ENCODE assay signal across 9 cellular contexts in genomic region chr1:32223683-32224082, GRCh38. TPM values are rescaled to one million over a fixed set of nuclear protein-coding genes. Genes with fewer than 3 reads are reported as not detected.
DNase-seq lines count a peak whose midpoint lies in the region; ATAC-seq, FAIRE-seq and TF ChIP-seq lines count a peak whose summit lies in the region.
"Had no signal": no experiment of that assay in that cellular context is flagged by ENCODE, and none has a peak within 500 bp of the region (broad histone marks: within the 10 kb centered on the region; RNA-seq: fewer than 3 reads in every experiment).

No MANE protein-coding gene starts in this region.

- TF ChIP-seq POLR2A in suprapubic skin (IDR thresholded peaks at IDR 0.05) (no peak), GM12892 (IDR thresholded peaks at IDR 0.05; ENCODE audit: low read depth, low read length) (no peak)

- peaks cover 35% of the 10 kb centered on the region for H3K4me1 Mint-ChIP-seq in activated T-cell treated with anti-CD3 and anti-CD28 coated beads, Interleukin-2, amount 50 U/mL, for 4 hours (ENCODE audit: low read depth)
- H3K4me1 Mint-ChIP-seq in activated CD4-positive, alpha-beta memory T cell treated with anti-CD3 and anti-CD28 coated beads for 36 hours (ENCODE audit: low read depth) = peaks cover 38% of the 10 kb centered on the region
- peaks cover 2% of the 10 kb centered on the region for H3K4me1 Mint-ChIP-seq in glutamatergic neuron (ENCODE audit: low read depth, unreplicated experiment)

- WGBS in suprapubic skin = 71% methylated on average over 3 of the region's 3 CpGs

- H3K36me3 ChIP-seq in suprapubic skin = peaks cover 49% of the 10 kb centered on the region

- H3K27ac Mint-ChIP-seq in activated CD4-positive, alpha-beta memory T cell treated with anti-CD3 and anti-CD28 coated beads for 36 hours = peak overlapping the region; percentile 94
- H3K27ac Mint-ChIP-seq in glutamatergic neuron (ENCODE audit: unreplicated experiment) = no peak overlapping the region

- peaks cover 33% of the 10 kb centered on the region for H3K4me1 ChIP-seq in suprapubic skin

- peak overlapping the region; percentile 97 for H3K4me3 Mint-ChIP-seq in activated T-cell treated with anti-CD3 and anti-CD28 coated beads, Interleukin-2, amount 50 U/mL, for 4 hours
- H3K4me3 Mint-ChIP-seq in activated CD4-positive, alpha-beta memory T cell treated with anti-CD3 and anti-CD28 coated beads for 36 hours = peak overlapping the region; percentile 95
- H3K4me3 Mint-ChIP-seq in glutamatergic neuron (ENCODE audit: unreplicated experiment) = peak overlapping the region; percentile 97

- H3K27me3 Mint-ChIP-seq in activated T-cell treated with anti-CD3 and anti-CD28 coated beads, Interleukin-2, amount 50 U/mL, for 4 hours (ENCODE audit: low read depth) = no peaks in the 10 kb centered on the region
- H3K27me3 Mint-ChIP-seq in activated CD4-positive, alpha-beta memory T cell treated with anti-CD3 and anti-CD28 coated beads for 36 hours = no peaks in the 10 kb centered on the region
- peaks cover 2% of the 10 kb centered on the region for H3K27me3 Mint-ChIP-seq in glutamatergic neuron (ENCODE audit: unreplicated experiment)

- POLR2A ChIA-PET in activated CD4-positive, alpha-beta memory T cell treated with anti-CD3 and anti-CD28 coated beads for 36 hours (lab: Charles Lee) = no interaction called here

- peak overlapping the region; percentile 88 for H3K27ac ChIP-seq in suprapubic skin

- intact Hi-C loops in activated CD4-positive, alpha-beta memory T cell treated with anti-CD3 and anti-CD28 coated beads for 36 hours (cut with micrococcal nuclease) = loop anchor here (2.0 kb wide), 5 partner anchors 23 to 171 kb away; partner anchors contain the start of genes BSDC1 and CCDC28B

- ATAC-seq in activated T-cell treated with anti-CD3 and anti-CD28 coated beads, Interleukin-2, amount 50 U/mL, for 4 hours = no peak

- H3K9me3 Mint-ChIP-seq in activated T-cell treated with anti-CD3 and anti-CD28 coated beads, Interleukin-2, amount 50 U/mL, for 4 hours = no peaks in the 10 kb centered on the region
- no peaks in the 10 kb centered on the region for H3K9me3 Mint-ChIP-seq in activated CD4-positive, alpha-beta memory T cell treated with anti-CD3 and anti-CD28 coated beads for 36 hours
- peaks cover 4% of the 10 kb centered on the region for H3K9me3 Mint-ChIP-seq in glutamatergic neuron (ENCODE audit: unreplicated experiment)

- TF ChIP-seq EP300 in suprapubic skin (IDR thresholded peaks at IDR 0.05) = no peak

- no peak for FAIRE-seq in GM12892 (lab: Jason Lieb, UNC)

- H3K36me3 Mint-ChIP-seq in activated T-cell treated with anti-CD3 and anti-CD28 coated beads, Interleukin-2, amount 50 U/mL, for 4 hours (ENCODE audit: insufficient read depth) = peaks cover 30% of the 10 kb centered on the region
- peaks cover 35% of the 10 kb centered on the region for H3K36me3 Mint-ChIP-seq in activated CD4-positive, alpha-beta memory T cell treated with anti-CD3 and anti-CD28 coated beads for 36 hours
- no peaks in the 10 kb centered on the region for H3K36me3 Mint-ChIP-seq in glutamatergic neuron (ENCODE audit: unreplicated experiment)

- no peak for TF ChIP-seq CTCF in glutamatergic neuron (IDR thresholded peaks at IDR 0.05; ENCODE audit: partially characterized antibody, unreplicated experiment)
- TF ChIP-seq CTCF in suprapubic skin (IDR thresholded peaks at IDR 0.05) = no peak

- no peak overlapping the region for H3K4me3 ChIP-seq in suprapubic skin

- H3K9me3 ChIP-seq in suprapubic skin = no peaks in the 10 kb centered on the region

- no peaks in the 10 kb centered on the region for H3K27me3 ChIP-seq in suprapubic skin

- CTCF ChIA-PET in activated CD4-positive, alpha-beta memory T cell treated with anti-CD3 and anti-CD28 coated beads for 36 hours (lab: Charles Lee) = interaction anchor here (1.0 to 5.1 kb wide), 3 partner anchors 17 to 171 kb away, joined by 3 to 31 read pairs (median 6); partner anchors contain the start of genes BSDC1 and FAM167B

- no peak for DNase-seq in activated T-cell treated with anti-CD3 and anti-CD28 coated beads, Interleukin-2, amount 50 U/mL, for 4 hours
- no peak for DNase-seq in activated T-cell treated with anti-CD3 and anti-CD28 coated beads, Interleukin-2, amount 50 U/mL, for 1 hour
- no peak for DNase-seq in activated CD4-positive, alpha-beta memory T cell treated with anti-CD3 and anti-CD28 coated beads for 36 hours
- DNase-seq in glutamatergic neuron (no peak), suprapubic skin (ENCODE audit: low spot score in 2 of 2) (no peak), GM12892 (ENCODE audit: insufficient read length) (no peak), NCI-H146 treated with DMSO at 0.1 percent for 48 hours (lab: John Stamatoyannopoulos, UW; ENCODE audit: unreplicated experiment) (no peak), superior temporal gyrus (ENCODE audit: extremely low spot score) (no peak)

RNA-seq across cellular contexts. Expression of gene EIF3I, which starts 1.5 kb away (rescaled TPM):
- 100 to 1,000 TPM; 404 to 436 (median 434) TPM for total RNA-seq in activated T-cell treated with anti-CD3 and anti-CD28 coated beads, Interleukin-2, amount 50 U/mL, for 4 hours
- 100 to 1,000 TPM; 297 to 299 TPM for total RNA-seq in activated CD4-positive, alpha-beta memory T cell treated with anti-CD3 and anti-CD28 coated beads for 36 hours
- total RNA-seq in glutamatergic neuron (ENCODE audit: unreplicated experiment) (103 TPM), suprapubic skin (100 to 1,000 TPM in 3 of 4 donors, 10 to 100 TPM in 1; 98.8 to 211 (median 178) TPM)
- polyA plus RNA-seq in GM12892 (2012; ENCODE audit: missing spikeins) = 260 TPM

RNA-seq across cellular contexts. Expression of gene TMEM234, which starts 1.5 kb away (rescaled TPM):
- 1 to 10 TPM; 8.0 to 9.2 (median 8.2) TPM for total RNA-seq in activated T-cell treated with anti-CD3 and anti-CD28 coated beads, Interleukin-2, amount 50 U/mL, for 4 hours
- total RNA-seq in activated CD4-positive, alpha-beta memory T cell treated with anti-CD3 and anti-CD28 coated beads for 36 hours = 1 to 10 TPM; 7.8 to 9.9 TPM
- total RNA-seq in glutamatergic neuron (ENCODE audit: unreplicated experiment) (21.8 TPM), suprapubic skin (10 to 100 TPM in 2 of 4 donors, 1 to 10 TPM in 2; 7.7 to 18.7 (median 12.6) TPM)
- polyA plus RNA-seq in GM12892 (2012; ENCODE audit: missing spikeins) = 7.5 TPM

RNA-seq across cellular contexts. Expression of gene DCDC2B, which starts 14.8 kb away (rescaled TPM):
- total RNA-seq in activated T-cell treated with anti-CD3 and anti-CD28 coated beads, Interleukin-2, amount 50 U/mL, for 4 hours = not detected
- not detected for total RNA-seq in activated CD4-positive, alpha-beta memory T cell treated with anti-CD3 and anti-CD28 coated beads for 36 hours
- total RNA-seq in glutamatergic neuron (ENCODE audit: unreplicated experiment) (not detected), suprapubic skin (not detected)
- 0.51 TPM for polyA plus RNA-seq in GM12892 (2012; ENCODE audit: missing spikeins)
- total RNA-seq: NCI-H460 had no signal

RNA-seq across cellular contexts. Expression of gene IQCC, which starts 18.2 kb away (rescaled TPM):
- 1 to 10 TPM; 2.2 to 3.0 (median 2.9) TPM for total RNA-seq in activated T-cell treated with anti-CD3 and anti-CD28 coated beads, Interleukin-2, amount 50 U/mL, for 4 hours
- total RNA-seq in activated CD4-positive, alpha-beta memory T cell treated with anti-CD3 and anti-CD28 coated beads for 36 hours = 1 to 10 TPM; 4.5 to 5.2 TPM
- total RNA-seq in glutamatergic neuron (ENCODE audit: unreplicated experiment) (2.7 TPM), suprapubic skin (1 to 10 TPM; 1.7 to 4.4 (median 3.7) TPM)
- polyA plus RNA-seq in GM12892 (2012; ENCODE audit: missing spikeins) = 4.7 TPM

RNA-seq across cellular contexts. Expression of gene CCDC28B, which starts 23.3 kb away (rescaled TPM):
- total RNA-seq in activated T-cell treated with anti-CD3 and anti-CD28 coated beads, Interleukin-2, amount 50 U/mL, for 4 hours = 10 to 100 TPM in 1 of 3 donors, 1 to 10 TPM in 2; 6.7 to 10.0 (median 7.8) TPM
- 10 to 100 TPM; 13.4 to 14.8 TPM for total RNA-seq in activated CD4-positive, alpha-beta memory T cell treated with anti-CD3 and anti-CD28 coated beads for 36 hours
- total RNA-seq in glutamatergic neuron (ENCODE audit: unreplicated experiment) (34.4 TPM), suprapubic skin (1 to 10 TPM in 3 of 4 donors, under 1 TPM in 1; 0.72 to 3.5 (median 2.0) TPM)
- polyA plus RNA-seq in GM12892 (2012; ENCODE audit: missing spikeins) = 74.2 TPM
